9 cellular contexts compared by ENCODE assay signal in genomic region chrX:23334871-23335599, GRCh38. TPM values are rescaled to one million over a fixed set of nuclear protein-coding genes. Genes with fewer than 3 reads are reported as not detected.
DNase-seq lines count a peak whose midpoint lies in the region; ATAC-seq and TF ChIP-seq lines count a peak whose summit lies in the region.
"Had no signal": no experiment of that assay in that cellular context is flagged by ENCODE, and none has a peak within 500 bp of the region (broad histone marks: within the 10 kb centered on the region; RNA-seq: fewer than 3 reads in every experiment).

No MANE protein-coding gene starts in this region.

- no peak overlapping the region for H3K9ac ChIP-seq in SK-N-MC (ENCODE audit: insufficient read length)

- H3K27me3 ChIP-seq in lung (ENCODE audit: control insufficient read depth, insufficient read depth): peaks cover 9% of the 10 kb centered on the region
- peaks cover 24% of the 10 kb centered on the region for H3K27me3 ChIP-seq in thymus (ENCODE audit: control insufficient read depth, insufficient read depth)

- H3K27ac ChIP-seq in SK-N-MC: no peak overlapping the region
- H3K27ac ChIP-seq in lung (ENCODE audit: low read depth in 1 of 2, low read length in 1 of 2): no peak overlapping the region
- no peak overlapping the region for H3K27ac ChIP-seq in thymus (ENCODE audit: low read depth)

- DNase-seq in activated naive CD4-positive, alpha-beta T cell treated with anti-CD3 and anti-CD28 coated beads, Interleukin-2, amount 50 U/mL, for 16 hours: no peak
- DNase-seq in SK-N-MC (ENCODE audit: low read depth, low spot score): no peak
- DNase-seq in lung (ENCODE audit: low spot score): no peak
- DNase-seq: SHP77 treated with DMSO at 0.1 percent for 48 hours had no signal

- no peaks in the 10 kb centered on the region for H3K36me3 ChIP-seq in SK-N-MC (ENCODE audit: insufficient read depth, low read length)
- no peaks in the 10 kb centered on the region for H3K36me3 ChIP-seq in lung (ENCODE audit: control insufficient read depth in 2 of 2, insufficient read depth in 2 of 2, low read length in 2 of 2)
- no peaks in the 10 kb centered on the region for H3K36me3 ChIP-seq in thymus (ENCODE audit: control insufficient read depth, insufficient read depth)

- H3K9me3 Mint-ChIP-seq in activated naive CD4-positive, alpha-beta T cell treated with anti-CD3 and anti-CD28 coated beads, Interleukin-2, amount 50 U/mL, for 24 hours: no peaks in the 10 kb centered on the region

- H3K4me3 Mint-ChIP-seq in activated naive CD4-positive, alpha-beta T cell treated with anti-CD3 and anti-CD28 coated beads, Interleukin-2, amount 50 U/mL, for 24 hours: peak overlapping the region; percentile 19

- ATAC-seq in lung (ENCODE audit: insufficient read depth, low FRiP score) (no peak), GM21528 (IDR thresholded peaks at IDR 0.05; ENCODE audit: low FRiP score, unreplicated experiment) (no peak), HG03097 (IDR thresholded peaks at IDR 0.05; ENCODE audit: low FRiP score, unreplicated experiment) (no peak), HG03571 (IDR thresholded peaks at IDR 0.05; ENCODE audit: unreplicated experiment) (no peak)

- H3K27ac Mint-ChIP-seq in activated naive CD4-positive, alpha-beta T cell treated with anti-CD3 and anti-CD28 coated beads, Interleukin-2, amount 50 U/mL, for 24 hours: no peak overlapping the region

- WGBS in lung, 2 donors: 0 to 35% methylated on average over 21 to 61 of the region's 61 CpGs
- 1% methylated on average over 61 of the region's 61 CpGs for WGBS in thymus

- no peak for TF ChIP-seq CTCF in lung (IDR thresholded peaks at IDR 0.05; ENCODE audit: control extremely low read depth, extremely low read depth)

- H3K27me3 Mint-ChIP-seq in activated naive CD4-positive, alpha-beta T cell treated with anti-CD3 and anti-CD28 coated beads, Interleukin-2, amount 50 U/mL, for 24 hours: peaks cover 26% of the 10 kb centered on the region

- H3K4me1 ChIP-seq in lung (ENCODE audit: control insufficient read depth in 2 of 2, insufficient read depth in 2 of 2, low read length in 2 of 2): peaks cover 0 to 8% of the 10 kb centered on the region in 2 donors
- no peaks in the 10 kb centered on the region for H3K4me1 ChIP-seq in thymus (ENCODE audit: control insufficient read depth, insufficient read depth, low read length)

- peaks cover 6% of the 10 kb centered on the region for H3K4me1 Mint-ChIP-seq in activated naive CD4-positive, alpha-beta T cell treated with anti-CD3 and anti-CD28 coated beads, Interleukin-2, amount 50 U/mL, for 24 hours

- H3K4me3 ChIP-seq in SK-N-MC (peak overlapping the region; percentile 70), lung (peak overlapping the region; percentile 8), thymus (ENCODE audit: low read length) (peak overlapping the region; percentile 30)

- H3K9me3 ChIP-seq in SK-N-MC (ENCODE audit: low read depth, low read length): no peaks in the 10 kb centered on the region
- peaks cover 0 to 6% of the 10 kb centered on the region in 2 donors for H3K9me3 ChIP-seq in lung (ENCODE audit: control insufficient read depth in 2 of 2, insufficient read depth in 1 of 2, low read length in 1 of 2)
- H3K9me3 ChIP-seq in thymus (ENCODE audit: control insufficient read depth): no peaks in the 10 kb centered on the region

- H3K36me3 Mint-ChIP-seq in activated naive CD4-positive, alpha-beta T cell treated with anti-CD3 and anti-CD28 coated beads, Interleukin-2, amount 50 U/mL, for 24 hours: no peaks in the 10 kb centered on the region

RNA-seq across cellular contexts. Expression of gene PTCHD1, which starts 0.4 kb away (rescaled TPM):
- under 1 TPM; 0.28 to 0.48 TPM for total RNA-seq in lung
- polyA plus RNA-seq in lung (under 1 TPM; 0.01 to 0.35 TPM), thymus (0.16 TPM)

Comparison
In these comparisons a context has a peak if more than half of its experiments do, and no peak if none do; other contexts are left out.
1. H3K4me3 ChIP-seq: peak in every context shown above with its lines; median percentile 70 in SK-N-MC; 30 in thymus; 8 in lung.